Comparison of ENCODE assay signal across 25 cellular contexts in the genomic region with DNA sequence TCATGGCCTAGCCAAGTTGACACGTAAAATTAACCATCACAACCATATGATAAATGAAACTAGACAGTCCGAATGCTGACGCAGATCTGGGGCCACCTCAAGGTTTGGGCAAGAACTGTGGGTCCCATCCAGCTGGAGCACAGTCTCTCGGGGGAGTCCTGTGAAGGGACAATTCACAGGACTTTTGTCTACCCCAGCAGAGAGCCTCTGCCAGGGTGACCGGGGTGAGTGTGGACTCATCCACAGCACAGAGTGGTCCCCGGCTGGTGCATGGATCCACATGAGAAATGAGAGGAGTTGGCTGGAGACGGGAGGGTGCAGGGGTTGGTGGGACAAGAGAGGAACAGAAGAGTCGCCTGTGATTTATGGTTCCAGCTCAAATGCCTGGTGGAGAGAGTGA. TPM values are rescaled to one million over a fixed set of nuclear protein-coding genes. Genes with fewer than 3 reads are reported as not detected.
"Had no signal": no experiment of that assay in that cellular context is flagged by ENCODE, and none has a peak within 500 bp of the region (broad histone marks: within the 10 kb centered on the region; RNA-seq: fewer than 3 reads in every experiment).

No MANE protein-coding gene starts in this region.

- ATAC-seq: HepG2, K562, Right ventricle myocardium inferior, SK-N-SH treated with all-trans-retinoic acid at 6 μM for 48 hours had no signal

- H3K4me3 ChIP-seq: K562, PC-9, Peyer's patch, SJCRH30 had no signal

- DNase-seq: Kasumi-1; MM.1S; NCI-H1092 treated with DMSO at 0.1 percent for 48 hours; NCI-H1436; NCI-H187; NCI-H2029; NCI-H2081 treated with DMSO at 0.1 percent for 48 hours; NCI-H2171; NCI-H226; NCI-H446; NCI-H510A; NCI-H524 treated with DMSO at 0.1 percent for 48 hours; NCI-H774; NK-92 treated with Interleukin-12 subunit alpha and Interleukin-12 subunit beta, amount 100 ng/mL, for 24 hours; OCI-M1; PC-9; Peyer's patch; SHP77 treated with DMSO at 0.1 percent for 48 hours; SJCRH30 had no signal

- H3K9me3 ChIP-seq: Peyer's patch, SJCRH30 had no signal

- H2AFZ ChIP-seq: PC-9 had no signal

- H3K27me3 ChIP-seq: Peyer's patch, SJCRH30 had no signal

- H3K9ac ChIP-seq: KMS-11 had no signal

- H3K27ac ChIP-seq: KMS-11, PC-9, Peyer's patch, SJCRH30 had no signal

- H3K4me1 ChIP-seq: Peyer's patch, SJCRH30 had no signal

- H3K4me2 ChIP-seq: KMS-11, PC-9 had no signal

- H3K36me3 ChIP-seq: Peyer's patch, SJCRH30 had no signal

RNA-seq across cellular contexts. Expression of a gene that starts 52.6 kb away (rescaled TPM):
- polyA plus RNA-seq: HepG2, IgD-negative memory B cell, K562 had no signal
